ENCODE assay signal across 9 cellular contexts in genomic region chr22:49925525-49926128, GRCh38. TPM values are rescaled to one million over a fixed set of nuclear protein-coding genes. Genes with fewer than 3 reads are reported as not detected.
DNase-seq lines count a peak whose midpoint lies in the region; ATAC-seq and TF ChIP-seq lines count a peak whose summit lies in the region.
"Had no signal": no experiment of that assay in that cellular context is flagged by ENCODE, and none has a peak within 500 bp of the region (broad histone marks: within the 10 kb centered on the region; RNA-seq: fewer than 3 reads in every experiment).

No MANE protein-coding gene starts in this region.

- no peak overlapping the region for H4K5ac ChIP-seq in IMR-90 (ENCODE audit: low read depth, low read length)

- no peak overlapping the region for H3K4ac ChIP-seq in IMR-90 (ENCODE audit: low read depth, low read length)

- H3K4me1 ChIP-seq in CD8-positive, alpha-beta T cell (ENCODE audit: insufficient read depth, low read length): peaks cover 26% of the 10 kb centered on the region
- H3K4me1 ChIP-seq in IMR-90 (ENCODE audit: control insufficient read depth, insufficient read depth, low read length) (peaks cover 10% of the 10 kb centered on the region), mononuclear cell (ENCODE audit: insufficient read depth, low read length) (peaks cover 26% of the 10 kb centered on the region)

- no peaks in the 10 kb centered on the region for H3K9me3 ChIP-seq in CD8-positive, alpha-beta T cell (ENCODE audit: low read length)
- H3K9me3 ChIP-seq in IMR-90 (ENCODE audit: control insufficient read depth, insufficient read depth, low read length) (no peaks in the 10 kb centered on the region), mononuclear cell (ENCODE audit: low read depth, low read length) (no peaks in the 10 kb centered on the region)

- H3K79me1 ChIP-seq in IMR-90 (ENCODE audit: low read depth in 1 of 2, low read length in 2 of 2): peaks cover 0 to 6% of the 10 kb centered on the region in 2 experiments; a peak in 3 of 4 replicates

- no peak overlapping the region for H3K4me2 ChIP-seq in IMR-90 (ENCODE audit: low read depth, low read length)

- no peak overlapping the region for H2BK15ac ChIP-seq in IMR-90 (ENCODE audit: low read depth, low read length)

- POLR2A ChIA-PET in CD8-positive, alpha-beta T cell (lab: Charles Lee): interaction anchor here (0.9 to 1.4 kb wide), 4 partner anchors 11 to 65 kb away, joined by 3 to 4 read pairs (median 4); partner anchors contain the start of gene PIM3
- POLR2A ChIA-PET in IMR-90 (lab: Charles Lee; ENCODE audit: unreplicated experiment): no interaction called here

- dilution Hi-C loops in IMR-90 (cut with HindIII; ENCODE audit: low sequenced_read_pairs, unreplicated experiment): no loop called here

- H3K27me3 Mint-ChIP-seq in CD8-positive, alpha-beta T cell (ENCODE audit: low read depth): no peaks in the 10 kb centered on the region
- H3K27me3 Mint-ChIP-seq in type B pancreatic cell: no peaks in the 10 kb centered on the region

- intact Hi-C loops in CD8-positive, alpha-beta T cell (cut with DNase I, micrococcal nuclease): loop anchor here (1.0 to 5.0 kb wide), 3 partner anchors 8 to 287 kb away; partner anchors contain the start of gene IL17REL (in 1 of the 2)
- intact Hi-C loops in IMR-90 (cut with micrococcal nuclease) (no loop called here), sciatic nerve (cut with DNase I) (loop anchor here (10.0 kb wide), 1 partner anchor 49 kb away; no protein-coding TSS in a partner anchor)

- no peak for TF ChIP-seq RAD21 in IMR-90 (IDR thresholded peaks at IDR 0.05; ENCODE audit: low read length)

- H4K20me1 ChIP-seq in IMR-90 (ENCODE audit: insufficient read depth, low read length): no peaks in the 10 kb centered on the region; the same call in 1 of the 2 replicates

- DNase-seq in CD8-positive, alpha-beta T cell: peak; percentile 49 to 89 (median 75)
- DNase-seq in IMR-90 (no peak), type B pancreatic cell (ENCODE audit: extremely low spot score, unreplicated experiment) (no peak), sciatic nerve (ENCODE audit: low spot score) (no peak), erythroblast (lab: John Stamatoyannopoulos, UW) (no peak)
- DNase-seq in activated CD8-positive, alpha-beta memory T cell treated with anti-CD3 and anti-CD28 coated beads, Interleukin-2, amount 50 U/mL, for 24 hours (ENCODE audit: extremely low read depth): peak; percentile 31

- CTCF ChIA-PET in CD8-positive, alpha-beta T cell (lab: Charles Lee): interaction anchor here (0.7 to 4.2 kb wide), 5 partner anchors 10 to 158 kb away, joined by 3 to 35 read pairs (median 3); no protein-coding TSS in a partner anchor
- CTCF ChIA-PET in IMR-90 (lab: Yijun Ruan, JAX): no interaction called here

- H3K9me3 Mint-ChIP-seq in CD8-positive, alpha-beta T cell: no peaks in the 10 kb centered on the region
- H3K9me3 Mint-ChIP-seq in type B pancreatic cell: no peaks in the 10 kb centered on the region

- no peak overlapping the region for H2BK5ac ChIP-seq in IMR-90 (ENCODE audit: low read depth, low read length, poor library complexity, severe bottlenecking)

- peaks cover 8% of the 10 kb centered on the region for H3K36me3 Mint-ChIP-seq in CD8-positive, alpha-beta T cell
- H3K36me3 Mint-ChIP-seq in type B pancreatic cell: no peaks in the 10 kb centered on the region

- H3K27ac ChIP-seq in CD8-positive, alpha-beta T cell (ENCODE audit: low read depth, low read length): peak overlapping the region; percentile 55
- no peak overlapping the region for H3K27ac ChIP-seq in IMR-90 (ENCODE audit: insufficient read depth, low read length)

- WGBS in IMR-90 (ENCODE audit: extremely low coverage in 2 of 2, insufficient read length in 1 of 2), 2 experiments: 90% methylated on average over 6 of the region's 24 CpGs; no CpG with 5 or more reads in 1 of the 2 experiments

- peak; percentile 89 for ATAC-seq in CD8-positive, alpha-beta T cell
- ATAC-seq in IMR-90 (ENCODE audit: low read depth) (no peak), sciatic nerve (no peak), HG03521 (IDR thresholded peaks at IDR 0.05; ENCODE audit: unreplicated experiment) (no peak)
- ATAC-seq: esophagus mucosa had no signal

- peak overlapping the region; percentile 96 for H3K27ac Mint-ChIP-seq in CD8-positive, alpha-beta T cell
- H3K27ac Mint-ChIP-seq in type B pancreatic cell: no peak overlapping the region

- no peak overlapping the region for H2BK120ac ChIP-seq in IMR-90 (ENCODE audit: low read depth, low read length)

- no peak overlapping the region for H3K56ac ChIP-seq in IMR-90 (ENCODE audit: extremely low read depth, insufficient read depth, low read length)

- peak overlapping the region; percentile 21 for H3K4me3 ChIP-seq in CD8-positive, alpha-beta T cell (ENCODE audit: low read depth, low read length)
- H3K4me3 ChIP-seq in IMR-90 (ENCODE audit: insufficient read depth, low read depth, low read length) (no peak overlapping the region), mononuclear cell (ENCODE audit: low read length) (peak overlapping the region; percentile 16)

- H4K8ac ChIP-seq in IMR-90 (ENCODE audit: low read depth in 2 of 2, low read length in 2 of 2): no peak overlapping the region

- in situ Hi-C loops in IMR-90 (cut with MboI; ENCODE audit: low sequenced_read_pairs): no loop called here

- no peak overlapping the region for H3K23ac ChIP-seq in IMR-90 (ENCODE audit: low read depth, low read length)

- H3K9ac ChIP-seq in IMR-90 (ENCODE audit: low read depth, low read length): no peak overlapping the region

- H4K91ac ChIP-seq in IMR-90 (ENCODE audit: insufficient read depth, low read depth, low read length): no peak overlapping the region

- H2BK20ac ChIP-seq in IMR-90 (ENCODE audit: low read depth, low read length): no peak overlapping the region

- no peak for TF ChIP-seq POLR2A in IMR-90 (IDR thresholded peaks at IDR 0.05; ENCODE audit: low read depth, low read length)
- TF ChIP-seq POLR2A in erythroblast (IDR thresholded peaks at IDR 0.05; ENCODE audit: low read length): no peak

- no peak overlapping the region for H3K14ac ChIP-seq in IMR-90 (replicated peaks; ENCODE audit: low read depth, low read length)

- no peak overlapping the region for H2AFZ ChIP-seq in IMR-90 (replicated peaks; ENCODE audit: low read length, poor library complexity)

- H2AK5ac ChIP-seq in IMR-90 (ENCODE audit: low read depth, low read length): no peak overlapping the region

- peaks cover 29% of the 10 kb centered on the region for H3K4me1 Mint-ChIP-seq in CD8-positive, alpha-beta T cell (ENCODE audit: low read depth)
- peaks cover 8% of the 10 kb centered on the region for H3K4me1 Mint-ChIP-seq in type B pancreatic cell (ENCODE audit: unreplicated experiment)

- H3K36me3 ChIP-seq in CD8-positive, alpha-beta T cell (ENCODE audit: insufficient read depth, low read length): no peaks in the 10 kb centered on the region
- H3K36me3 ChIP-seq in IMR-90 (ENCODE audit: control insufficient read depth, insufficient read depth, low read length): peaks cover 20% of the 10 kb centered on the region; the same call in 1 of the 2 replicates

- H3K9me1 ChIP-seq in IMR-90 (ENCODE audit: insufficient read depth, low read length): peaks cover 4% of the 10 kb centered on the region; the same call in 1 of the 2 replicates

- BruUV-seq in IMR-90 (replicated peaks; lab: Mats Ljungman, UMichigan): no TSS peak

- no peaks in the 10 kb centered on the region for H3K27me3 ChIP-seq in CD8-positive, alpha-beta T cell (ENCODE audit: insufficient read depth, low read length)
- H3K27me3 ChIP-seq in IMR-90 (ENCODE audit: control insufficient read depth, insufficient read depth, low read length) (no peaks in the 10 kb centered on the region), mononuclear cell (ENCODE audit: insufficient read depth, low read length) (no peaks in the 10 kb centered on the region)

- peak overlapping the region; percentile 51 for H2AK9ac ChIP-seq in IMR-90 (replicated peaks; ENCODE audit: low read depth, low read length, poor library complexity)

- H3K4me3 Mint-ChIP-seq in CD8-positive, alpha-beta T cell: peak overlapping the region; percentile 72
- H3K4me3 Mint-ChIP-seq in type B pancreatic cell: no peak overlapping the region

- no peak for TF ChIP-seq CTCF in CD8-positive, alpha-beta T cell (IDR thresholded peaks at IDR 0.05)
- no peak for TF ChIP-seq CTCF in IMR-90 (conservative IDR thresholded peaks at IDR 0.05; ENCODE audit: low read depth, low read length)
- TF ChIP-seq CTCF in type B pancreatic cell (conservative IDR thresholded peaks at IDR 0.05): no peak

- H3K18ac ChIP-seq in IMR-90 (ENCODE audit: low read depth, low read length): no peak overlapping the region

RNA-seq across cellular contexts. Expression of gene CRELD2, which starts 7.2 kb away (rescaled TPM):
- 10 to 100 TPM; 26.3 to 28.1 TPM for total RNA-seq in CD8-positive, alpha-beta T cell
- total RNA-seq in IMR-90 (2012; rRNA removed) (36.1 and 36.2 TPM in 2 replicates), mononuclear cell (13.6 TPM), type B pancreatic cell (ENCODE audit: low replicate concordance) (45.2 and 55.8 TPM in 2 replicates), sciatic nerve (35.8 TPM)
- polyA plus RNA-seq in IMR-90 (2012; rRNA removed): 70.7 and 82.0 TPM in 2 replicates
- 110 and 153 TPM in 2 replicates for polyA plus RNA-seq in IMR-90 (2012; cell fraction: cytosol; rRNA removed)
- polyA plus RNA-seq in IMR-90 (2012; cell fraction: nucleus; rRNA removed; ENCODE audit: low replicate concordance): 79.2 and 119 TPM in 2 replicates

RNA-seq across cellular contexts. Expression of gene ALG12, which starts 7.4 kb away (rescaled TPM):
- 10 to 100 TPM; 11.4 to 15.2 TPM for total RNA-seq in CD8-positive, alpha-beta T cell
- 5.6 and 7.2 TPM in 2 replicates for total RNA-seq in IMR-90 (2012; rRNA removed)
- 10.9 and 11.2 TPM in 2 replicates for polyA plus RNA-seq in IMR-90 (2012; rRNA removed)
- polyA plus RNA-seq in IMR-90 (2012; cell fraction: cytosol; rRNA removed): 18.8 and 22.7 TPM in 2 replicates
- 13.5 and 24.8 TPM in 2 replicates for polyA plus RNA-seq in IMR-90 (2012; cell fraction: nucleus; rRNA removed; ENCODE audit: low replicate concordance)
- total RNA-seq in mononuclear cell: 6.8 TPM
- total RNA-seq in type B pancreatic cell (ENCODE audit: low replicate concordance): 30.0 and 37.6 TPM in 2 replicates
- total RNA-seq in sciatic nerve: 13.6 TPM

RNA-seq across cellular contexts. Expression of gene PIM3, which starts 34.9 kb away (rescaled TPM):
- total RNA-seq in CD8-positive, alpha-beta T cell: 100 to 1,000 TPM; 316 to 328 TPM
- total RNA-seq in IMR-90 (2012; rRNA removed) (8.6 and 10.3 TPM in 2 replicates), mononuclear cell (172 TPM), type B pancreatic cell (ENCODE audit: low replicate concordance) (36.7 and 58.6 TPM in 2 replicates), sciatic nerve (62.2 TPM)
- 24.7 and 28.6 TPM in 2 replicates for polyA plus RNA-seq in IMR-90 (2012; rRNA removed)
- 31.4 and 45.1 TPM in 2 replicates for polyA plus RNA-seq in IMR-90 (2012; cell fraction: cytosol; rRNA removed)
- polyA plus RNA-seq in IMR-90 (2012; cell fraction: nucleus; rRNA removed; ENCODE audit: low replicate concordance): 37.2 and 85.2 TPM in 2 replicates

Comparison
In these comparisons a context has a peak if more than half of its experiments do, and no peak if none do; other contexts are left out.
1. DNase-seq: peak in CD8-positive, alpha-beta T cell (7 of 7) and activated CD8-positive, alpha-beta memory T cell treated with anti-CD3 and anti-CD28 coated beads, Interleukin-2, amount 50 U/mL, for 24 hours (single experiment); none in IMR-90 (single experiment), type B pancreatic cell (single experiment), sciatic nerve (single experiment) and erythroblast (0 of 2).